Comparison of ENCODE assay signal across 9 cellular contexts in genomic region chr3:134239538-134239937, GRCh38. TPM values are rescaled to one million over a fixed set of nuclear protein-coding genes. Genes with fewer than 3 reads are reported as not detected.
DNase-seq lines count a peak whose midpoint lies in the region; ATAC-seq and TF ChIP-seq lines count a peak whose summit lies in the region.
"Had no signal": no experiment of that assay in that cellular context is flagged by ENCODE, and none has a peak within 500 bp of the region (broad histone marks: within the 10 kb centered on the region; RNA-seq: fewer than 3 reads in every experiment).

No MANE protein-coding gene starts in this region.

- no peaks in the 10 kb centered on the region for H3K27me3 ChIP-seq in ACC112 (ENCODE audit: insufficient read depth, low read length)
- no peaks in the 10 kb centered on the region for H3K27me3 ChIP-seq in ascending aorta

- no peak overlapping the region for H2AFZ ChIP-seq in ACC112 (ENCODE audit: low read length, unreplicated experiment)

- H3K36me3 ChIP-seq in ACC112 (ENCODE audit: insufficient read depth, low read length): no peaks in the 10 kb centered on the region
- H3K36me3 ChIP-seq in ascending aorta: no peaks in the 10 kb centered on the region

- ATAC-seq in GM19351 (IDR thresholded peaks at IDR 0.05; ENCODE audit: unreplicated experiment) (peak; percentile 51), HG03066 (IDR thresholded peaks at IDR 0.05; ENCODE audit: low read depth, unreplicated experiment) (peak; percentile 50), HG03045 (IDR thresholded peaks at IDR 0.05; ENCODE audit: unreplicated experiment) (no peak)

- H3K4me1 ChIP-seq in ACC112 (ENCODE audit: control insufficient read depth, insufficient read depth, low read length, unreplicated experiment) (peaks cover 71% of the 10 kb centered on the region), ascending aorta (peaks cover 4 to 20% of the 10 kb centered on the region in 2 donors)

- intact Hi-C loops in ascending aorta (cut with DNase I): no loop called here

- DNase-seq in ascending aorta (ENCODE audit: low spot score in 2 of 2) (no peak), NCI-H69 (lab: John Stamatoyannopoulos, UW) (no peak), medulla oblongata (ENCODE audit: extremely low spot score) (no peak)
- DNase-seq in NK-92 treated with Interleukin-12 subunit alpha and Interleukin-12 subunit beta, amount 100 ng/mL, for 24 hours (lab: John Stamatoyannopoulos, UW): no peak
- DNase-seq: SHP77 treated with DMSO at 0.1 percent for 48 hours had no signal

- H3K4me3 ChIP-seq in ACC112 (ENCODE audit: low read depth, low read length): no peak overlapping the region
- no peak overlapping the region for H3K4me3 ChIP-seq in ascending aorta

- H3K27ac ChIP-seq in ACC112 (ENCODE audit: low read depth, low read length): peak overlapping the region; percentile 22
- peak overlapping the region; percentile 5 to 22 for H3K27ac ChIP-seq in ascending aorta

- no peaks in the 10 kb centered on the region for H3K9me3 ChIP-seq in ascending aorta

- peaks cover 95% of the 10 kb centered on the region for H3K79me2 ChIP-seq in ACC112 (ENCODE audit: control insufficient read depth, insufficient read depth, low read length, unreplicated experiment)

- no peak for TF ChIP-seq CTCF in ascending aorta (IDR thresholded peaks at IDR 0.05)

RNA-seq across cellular contexts. Expression of gene RYK, which starts 11.1 kb away (rescaled TPM):
- 13.5 TPM for total RNA-seq in ascending aorta
